In the genomic region with DNA sequence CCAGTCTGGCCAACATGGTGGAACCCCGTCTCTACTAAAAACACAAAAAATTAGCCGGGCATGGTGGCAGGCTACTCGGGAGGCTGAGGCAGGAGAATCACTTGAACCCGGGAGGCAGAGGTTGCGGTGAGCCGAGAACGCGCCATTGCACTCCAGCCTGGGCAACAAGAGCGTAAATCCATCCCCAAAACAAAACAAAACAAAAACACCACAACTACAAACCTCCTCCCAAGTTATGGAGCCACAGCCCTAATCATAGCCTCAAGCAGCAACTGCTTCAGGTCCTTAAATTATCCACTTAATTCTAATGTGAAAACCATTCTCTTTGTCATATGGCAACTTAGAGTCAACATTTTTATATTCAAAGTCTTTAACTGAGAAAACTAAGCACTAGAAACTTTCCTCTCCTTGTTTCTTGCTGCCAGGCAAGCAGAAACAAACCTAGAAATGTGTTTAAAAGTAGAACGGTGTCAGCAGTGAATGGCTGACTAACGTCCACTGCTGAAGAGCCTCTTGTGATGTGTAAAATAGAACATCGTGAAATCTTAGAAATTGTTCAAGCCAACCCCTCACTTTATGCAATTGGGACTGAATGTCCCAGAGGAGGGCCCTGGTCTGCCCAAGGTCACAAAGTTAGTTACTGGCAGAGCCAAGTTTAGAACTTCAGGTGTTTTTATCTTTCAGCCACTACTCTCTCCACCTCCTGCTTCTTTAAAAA, we compare ENCODE assay signal across 13 cellular contexts. TPM values are rescaled to one million over a fixed set of nuclear protein-coding genes. Genes with fewer than 3 reads are reported as not detected.
A peak's percentile ranks its signal among the peaks of the same experiment; 100 is the strongest.
DNase-seq lines count a peak whose midpoint lies in the region; ATAC-seq and TF ChIP-seq lines count a peak whose summit lies in the region.
"Had no signal": no experiment of that assay in that cellular context is flagged by ENCODE, and none has a peak within 500 bp of the region (broad histone marks: within the 10 kb centered on the region; RNA-seq: fewer than 3 reads in every experiment).

No MANE protein-coding gene starts in this region.

- H3K4me3 ChIP-seq in adipocyte (ENCODE audit: low read length) (peak overlapping the region; percentile 28), subcutaneous abdominal adipose tissue (ENCODE audit: low read depth in 1 of 5, low read length in 5 of 5) (no peak overlapping the region)
- H3K4me3 ChIP-seq: mucosa of descending colon had no signal

- POLR2A ChIA-PET in activated CD8-positive, alpha-beta T cell treated with anti-CD3 and anti-CD28 coated beads for 36 hours (lab: Charles Lee): no interaction called here
- POLR2A ChIA-PET in activated CD8-positive, alpha-beta T cell treated with anti-CD3 and anti-CD28 coated beads, Interleukin-2, amount 10 ng/mL, durations not matched to agents 7 days and 5 days (lab: Charles Lee): interaction anchor here (0.7 kb wide), 1 partner anchor 8 kb away, joined by 3 read pairs; no protein-coding TSS in a partner anchor

- no peak for TF ChIP-seq CTCF in activated CD8-positive, alpha-beta T cell treated with anti-CD3 and anti-CD28 coated beads for 36 hours (IDR thresholded peaks at IDR 0.05)

- H3K27ac ChIP-seq in subcutaneous abdominal adipose tissue (ENCODE audit: low read depth, low read length): peak overlapping the region; percentile 50

- H3K4me1 ChIP-seq in adipocyte (ENCODE audit: control insufficient read depth, insufficient read depth, low read length) (peaks cover 86% of the 10 kb centered on the region), subcutaneous abdominal adipose tissue (ENCODE audit: control insufficient read depth in 5 of 5, insufficient read depth in 5 of 5, low read length in 5 of 5) (peaks cover 6 to 74% (median 66%) of the 10 kb centered on the region in 5 donors)

- peaks cover 81% of the 10 kb centered on the region for H3K4me1 Mint-ChIP-seq in activated CD8-positive, alpha-beta T cell treated with anti-CD3 and anti-CD28 coated beads for 36 hours (ENCODE audit: low read depth)
- peaks cover 65% of the 10 kb centered on the region for H3K4me1 Mint-ChIP-seq in activated CD8-positive, alpha-beta T cell treated with anti-CD3 and anti-CD28 coated beads, Interleukin-2, amount 10 ng/mL, durations not matched to agents 7 days and 5 days (ENCODE audit: low read depth)

- ATAC-seq in activated CD8-positive, alpha-beta T cell treated with anti-CD3 and anti-CD28 coated beads for 36 hours: no peak
- ATAC-seq in activated CD8-positive, alpha-beta T cell treated with anti-CD3 and anti-CD28 coated beads, Interleukin-2, amount 10 ng/mL, durations not matched to agents 7 days and 5 days: no peak
- peak; percentile 2 for ATAC-seq in left lobe of liver
- ATAC-seq: mucosa of descending colon had no signal

- H3K9me3 ChIP-seq in adipocyte (ENCODE audit: control insufficient read depth, low read length) (no peaks in the 10 kb centered on the region), subcutaneous abdominal adipose tissue (ENCODE audit: control insufficient read depth in 5 of 5, low read length in 5 of 5) (no peaks in the 10 kb centered on the region)
- H3K9me3 ChIP-seq: mucosa of descending colon had no signal

- CTCF ChIA-PET in activated CD8-positive, alpha-beta T cell treated with anti-CD3 and anti-CD28 coated beads for 36 hours (lab: Charles Lee): no interaction called here
- CTCF ChIA-PET in activated CD8-positive, alpha-beta T cell treated with anti-CD3 and anti-CD28 coated beads, Interleukin-2, amount 10 ng/mL, durations not matched to agents 7 days and 5 days (lab: Charles Lee): interaction anchor here (0.6 kb wide), 1 partner anchor 44 kb away, joined by 3 read pairs; no protein-coding TSS in a partner anchor

- peak overlapping the region; percentile 54 for H3K9ac ChIP-seq in adipocyte (ENCODE audit: low read length)
- H3K9ac ChIP-seq in subcutaneous abdominal adipose tissue (ENCODE audit: low read length in 5 of 5): no peak overlapping the region

- H3K27me3 ChIP-seq in adipocyte (replicated peaks; ENCODE audit: control insufficient read depth, insufficient read depth, low read length): no peaks in the 10 kb centered on the region
- H3K27me3 ChIP-seq in subcutaneous abdominal adipose tissue (ENCODE audit: control insufficient read depth in 5 of 5, insufficient read depth in 4 of 5, low read length in 5 of 5): no peaks in the 10 kb centered on the region

- no peak overlapping the region for H3K4me3 Mint-ChIP-seq in activated CD8-positive, alpha-beta T cell treated with anti-CD3 and anti-CD28 coated beads for 36 hours
- no peak overlapping the region for H3K4me3 Mint-ChIP-seq in activated CD8-positive, alpha-beta T cell treated with anti-CD3 and anti-CD28 coated beads, Interleukin-2, amount 10 ng/mL, durations not matched to agents 7 days and 5 days

- intact Hi-C loops in activated CD8-positive, alpha-beta T cell treated with anti-CD3 and anti-CD28 coated beads for 36 hours (cut with micrococcal nuclease): loop anchor here (5.0 to 10.0 kb wide), 2 partner anchors 102 to 301 kb away; a partner anchor contains a TSS

- no peaks in the 10 kb centered on the region for H3K27me3 Mint-ChIP-seq in activated CD8-positive, alpha-beta T cell treated with anti-CD3 and anti-CD28 coated beads for 36 hours
- no peaks in the 10 kb centered on the region for H3K27me3 Mint-ChIP-seq in activated CD8-positive, alpha-beta T cell treated with anti-CD3 and anti-CD28 coated beads, Interleukin-2, amount 10 ng/mL, durations not matched to agents 7 days and 5 days (ENCODE audit: low read depth)

- no peaks in the 10 kb centered on the region for H3K9me3 Mint-ChIP-seq in activated CD8-positive, alpha-beta T cell treated with anti-CD3 and anti-CD28 coated beads for 36 hours
- no peaks in the 10 kb centered on the region for H3K9me3 Mint-ChIP-seq in activated CD8-positive, alpha-beta T cell treated with anti-CD3 and anti-CD28 coated beads, Interleukin-2, amount 10 ng/mL, durations not matched to agents 7 days and 5 days (ENCODE audit: insufficient read depth)

- H3K27ac Mint-ChIP-seq in activated CD8-positive, alpha-beta T cell treated with anti-CD3 and anti-CD28 coated beads for 36 hours: peak overlapping the region; percentile 78
- H3K27ac Mint-ChIP-seq in activated CD8-positive, alpha-beta T cell treated with anti-CD3 and anti-CD28 coated beads, Interleukin-2, amount 10 ng/mL, durations not matched to agents 7 days and 5 days: no peak overlapping the region

- H3K36me3 ChIP-seq in adipocyte (ENCODE audit: control insufficient read depth, insufficient read depth, low read length, severe bottlenecking): no peaks in the 10 kb centered on the region
- H3K36me3 ChIP-seq in subcutaneous abdominal adipose tissue (ENCODE audit: control insufficient read depth in 5 of 5, insufficient read depth in 5 of 5, low read length in 5 of 5): no peaks in the 10 kb centered on the region

- peaks cover 28% of the 10 kb centered on the region for H3K36me3 Mint-ChIP-seq in activated CD8-positive, alpha-beta T cell treated with anti-CD3 and anti-CD28 coated beads for 36 hours (ENCODE audit: low read depth)
- peaks cover 26% of the 10 kb centered on the region for H3K36me3 Mint-ChIP-seq in activated CD8-positive, alpha-beta T cell treated with anti-CD3 and anti-CD28 coated beads, Interleukin-2, amount 10 ng/mL, durations not matched to agents 7 days and 5 days (ENCODE audit: low read depth)

- DNase-seq in activated CD8-positive, alpha-beta T cell treated with anti-CD3 and anti-CD28 coated beads for 36 hours: no peak
- no peak for DNase-seq in activated CD8-positive, alpha-beta T cell treated with anti-CD3 and anti-CD28 coated beads, Interleukin-2, amount 10 ng/mL, durations not matched to agents 7 days and 5 days
- no peak for DNase-seq in adipocyte (ENCODE audit: low read depth)
- DNase-seq in left lobe of liver (ENCODE audit: low spot score): peak; percentile 48
- DNase-seq in NCI-H128 (lab: John Stamatoyannopoulos, UW; ENCODE audit: unreplicated experiment): no peak
- no peak for DNase-seq in COR-L47 (lab: John Stamatoyannopoulos, UW)
- DNase-seq in cortex of kidney (lab: John Stamatoyannopoulos, UW): no peak
- DNase-seq: activated CD4-positive, alpha-beta T cell treated with anti-CD3 and anti-CD28 coated beads for 48 hours; glutamatergic neuron; mucosa of descending colon; NCI-H1092 treated with DMSO at 0.1 percent for 48 hours; stimulated activated CD4-positive, alpha-beta T cell treated with anti-CD3 and anti-CD28 coated beads, Interleukin-2, amount 100 ng/mL, for 24 hours had no signal

RNA-seq across cellular contexts. Expression of a gene that starts 5.7 kb away (rescaled TPM):
- total RNA-seq in activated CD8-positive, alpha-beta T cell treated with anti-CD3 and anti-CD28 coated beads for 36 hours: 10 to 100 TPM; 23.3 to 26.7 TPM
- total RNA-seq in activated CD8-positive, alpha-beta T cell treated with anti-CD3 and anti-CD28 coated beads, Interleukin-2, amount 10 ng/mL, durations not matched to agents 7 days and 5 days: 10 to 100 TPM; 27.4 to 30.2 TPM
- total RNA-seq in left lobe of liver: 33.7 TPM

RNA-seq across cellular contexts. Expression of a gene that starts 53.0 kb away (rescaled TPM):
- not detected for total RNA-seq in activated CD8-positive, alpha-beta T cell treated with anti-CD3 and anti-CD28 coated beads for 36 hours
- not detected for total RNA-seq in activated CD8-positive, alpha-beta T cell treated with anti-CD3 and anti-CD28 coated beads, Interleukin-2, amount 10 ng/mL, durations not matched to agents 7 days and 5 days
- 0.03 TPM for total RNA-seq in left lobe of liver
